9 cellular contexts compared by ENCODE assay signal in the genomic region with DNA sequence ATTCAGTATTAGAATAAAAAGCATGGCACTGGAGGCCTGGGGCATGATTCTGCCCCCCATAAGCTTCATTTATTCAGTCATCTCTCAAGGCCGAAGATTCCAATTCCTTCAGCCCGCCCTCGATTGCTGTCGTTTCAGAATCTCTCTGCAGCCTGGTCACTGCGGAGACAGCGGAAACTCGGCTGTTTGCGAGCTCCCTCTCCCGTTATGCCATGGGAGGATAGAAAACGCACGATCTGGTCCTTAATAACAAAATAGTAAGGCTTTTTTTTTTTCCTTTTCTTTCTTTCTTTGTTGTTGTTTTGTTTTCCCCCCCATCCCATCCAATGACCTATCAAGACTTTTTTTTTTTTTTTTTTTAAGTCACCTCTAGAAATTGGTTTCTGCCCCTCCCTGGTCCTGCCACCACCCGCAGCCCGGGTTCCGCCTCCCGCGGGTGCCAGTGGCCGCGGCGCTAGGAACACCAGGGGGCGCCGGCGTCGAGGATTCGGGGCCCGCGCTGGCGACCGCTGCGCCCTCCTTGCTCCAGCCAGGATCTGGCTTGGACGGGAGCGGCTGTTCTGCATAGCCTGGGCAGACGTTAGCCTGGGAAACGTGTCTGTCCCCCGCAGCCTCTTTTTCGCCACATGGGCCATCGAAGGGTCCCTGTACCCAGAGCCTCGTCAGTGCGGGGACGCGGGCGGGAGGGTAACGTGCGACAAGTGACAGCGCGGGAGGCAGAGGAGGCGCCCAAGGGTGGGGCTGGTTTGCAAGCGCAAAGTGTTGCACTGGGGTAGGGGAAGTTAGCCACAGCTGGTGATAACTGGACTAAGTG. TPM values are rescaled to one million over a fixed set of nuclear protein-coding genes. Genes with fewer than 3 reads are reported as not detected.
A peak's percentile ranks its signal among the peaks of the same experiment; 100 is the strongest.
DNase-seq lines count a peak whose midpoint lies in the region; ATAC-seq and TF ChIP-seq lines count a peak whose summit lies in the region.
"Had no signal": no experiment of that assay in that cellular context is flagged by ENCODE, and none has a peak within 500 bp of the region (broad histone marks: within the 10 kb centered on the region; RNA-seq: fewer than 3 reads in every experiment).

No MANE protein-coding gene starts in this region.

- ATAC-seq in GM21515 (IDR thresholded peaks at IDR 0.05; ENCODE audit: unreplicated experiment) (peak; percentile 92), Panc1 (peak; percentile 99)
- peak; percentile 90 for ATAC-seq in stimulated activated naive CD8-positive, alpha-beta T cell treated with anti-CD3 and anti-CD28 coated beads, Interleukin-15, amount 100 ng/mL, for 72 hours

- H3K4me1 Mint-ChIP-seq in activated T-helper 1 cell treated with anti-CD3 and anti-CD28 coated beads, Interleukin-12 subunit alpha, Interleukin-12 subunit beta, Interleukin-2, Interleukin-4 antibody, amounts not matched to agents 30 ng/mL and 10 ng/mL and 1 ng/mL, durations not matched to agents 14 hours and 24 hours and 36 hours (ENCODE audit: low read depth), result no peaks in the 10 kb centered on the region
- H3K4me1 Mint-ChIP-seq in stimulated activated naive CD8-positive, alpha-beta T cell treated with anti-CD3 and anti-CD28 coated beads, Interleukin-15, amount 100 ng/mL, for 72 hours, result peaks cover 8% of the 10 kb centered on the region

- TF ChIP-seq CTCF in Panc1 (IDR thresholded peaks at IDR 0.05), result peak; percentile 86
- peak; percentile 72 for TF ChIP-seq CTCF in fibroblast of the aortic adventitia (IDR thresholded peaks at IDR 0.05; ENCODE audit: insufficient read depth, low read length)
- peak; percentile 75 for TF ChIP-seq CTCF in neural cell (IDR thresholded peaks at IDR 0.05; ENCODE audit: poor library complexity, severe bottlenecking)

- H2AFZ ChIP-seq in neural cell (ENCODE audit: low read depth, low read length), result no peak overlapping the region

- H3K9me3 Mint-ChIP-seq in activated T-helper 1 cell treated with anti-CD3 and anti-CD28 coated beads, Interleukin-12 subunit alpha, Interleukin-12 subunit beta, Interleukin-2, Interleukin-4 antibody, amounts not matched to agents 30 ng/mL and 10 ng/mL and 1 ng/mL, durations not matched to agents 14 hours and 24 hours and 36 hours, result no peaks in the 10 kb centered on the region
- H3K9me3 Mint-ChIP-seq in stimulated activated naive CD8-positive, alpha-beta T cell treated with anti-CD3 and anti-CD28 coated beads, Interleukin-15, amount 100 ng/mL, for 72 hours, result no peaks in the 10 kb centered on the region

- no peaks in the 10 kb centered on the region for H3K36me3 ChIP-seq in Panc1 (ENCODE audit: control insufficient read depth, insufficient read depth, low read length)
- no peaks in the 10 kb centered on the region for H3K36me3 ChIP-seq in neural cell (ENCODE audit: insufficient read depth, low read length)

- H3K27me3 ChIP-seq in Panc1 (ENCODE audit: control insufficient read depth, insufficient read depth, low read length), result peaks cover 2% of the 10 kb centered on the region; the same call in 1 of the 2 replicates
- H3K27me3 ChIP-seq in neural cell (ENCODE audit: insufficient read depth, low read depth, low read length), result peaks cover 59% of the 10 kb centered on the region

- H3K27ac ChIP-seq in Panc1 (ENCODE audit: low read length) (no peak overlapping the region), neural cell (ENCODE audit: low read length) (no peak overlapping the region)

- in situ Hi-C loops in Panc1 (cut with HindIII; ENCODE audit: low pct_unique_long_range_greater_than_20kb, low sequenced_read_pairs), result no loop called here

- H3K36me3 Mint-ChIP-seq in activated T-helper 1 cell treated with anti-CD3 and anti-CD28 coated beads, Interleukin-12 subunit alpha, Interleukin-12 subunit beta, Interleukin-2, Interleukin-4 antibody, amounts not matched to agents 30 ng/mL and 10 ng/mL and 1 ng/mL, durations not matched to agents 14 hours and 24 hours and 36 hours (ENCODE audit: low read depth), result no peaks in the 10 kb centered on the region

- intact Hi-C loops in Panc1 (cut with micrococcal nuclease; ENCODE audit: unreplicated experiment), result loop anchor here (5.0 kb wide), 2 partner anchors 61 to 94 kb away; no protein-coding TSS in a partner anchor
- intact Hi-C loops in activated T-helper 1 cell treated with anti-CD3 and anti-CD28 coated beads, Interleukin-12 subunit alpha, Interleukin-12 subunit beta, Interleukin-2, Interleukin-4 antibody, amounts not matched to agents 30 ng/mL and 10 ng/mL and 1 ng/mL, durations not matched to agents 14 hours and 24 hours and 36 hours (cut with micrococcal nuclease), result loop anchor here (1.0 to 2.0 kb wide), 4 partner anchors 50 to 224 kb away; partner anchors contain the start of gene LMAN1

- H3K9me3 ChIP-seq in Panc1 (ENCODE audit: control insufficient read depth, insufficient read depth, low read depth, low read length) (no peaks in the 10 kb centered on the region), neural cell (ENCODE audit: low read length) (no peaks in the 10 kb centered on the region)

- DNase-seq in COR-L47 (lab: John Stamatoyannopoulos, UW) (peak; percentile 85), HuH-7.5 (ENCODE audit: low spot score) (peak; percentile 47), Panc1 (ENCODE audit: low read depth, low spot score) (peak; percentile 17), fibroblast of the aortic adventitia (ENCODE audit: low read depth) (peak; percentile 55)
- peak; percentile 61 for DNase-seq in activated T-helper 1 cell treated with anti-CD3 and anti-CD28 coated beads, Interleukin-12 subunit alpha, Interleukin-12 subunit beta, Interleukin-2, Interleukin-4 antibody, amounts not matched to agents 30 ng/mL and 10 ng/mL and 1 ng/mL, durations not matched to agents 14 hours and 24 hours and 36 hours (ENCODE audit: low spot score)
- peak; percentile 70 to 74 for DNase-seq in stimulated activated naive CD8-positive, alpha-beta T cell treated with anti-CD3 and anti-CD28 coated beads, Interleukin-15, amount 100 ng/mL, for 72 hours

- POLR2A ChIA-PET in Panc1 (lab: Charles Lee), result interaction anchor here (0.6 to 0.7 kb wide), 2 partner anchors 20 to 1136 kb away, joined by 5 to 11 read pairs; no protein-coding TSS in a partner anchor

- TF ChIP-seq RAD21 in neural cell (conservative IDR thresholded peaks at IDR 0.05), result peak; percentile 66

- H3F3A ChIP-seq in neural cell (ENCODE audit: insufficient read depth, low read length, poor library complexity, severe bottlenecking), result no peaks in the 10 kb centered on the region

- TF ChIP-seq EP300 in neural cell (conservative IDR thresholded peaks at IDR 0.05; ENCODE audit: poor library complexity, severe bottlenecking), result no peak

- CTCF ChIA-PET in Panc1 (lab: Charles Lee), result interaction anchor here (0.5 to 2.0 kb wide), 15 partner anchors 8 to 803 kb away, joined by 3 to 44 read pairs (median 6); no protein-coding TSS in a partner anchor

- peak overlapping the region; percentile 24 for H3K9ac ChIP-seq in neural cell (ENCODE audit: low read length)

- no peaks in the 10 kb centered on the region for H3K9me2 ChIP-seq in neural cell (ENCODE audit: insufficient read depth, low read length)

- no peaks in the 10 kb centered on the region for H4K20me1 ChIP-seq in neural cell (ENCODE audit: insufficient read depth)

- H3K4me3 ChIP-seq in Panc1 (ENCODE audit: low read depth in 2 of 2, low read length in 2 of 2) (peak overlapping the region; percentile 12 to 35; a peak in 3 of 4 replicates), fibroblast of the aortic adventitia (ENCODE audit: low read depth, low read length) (peak overlapping the region; percentile 54), neural cell (ENCODE audit: low read length) (peak overlapping the region; percentile 60)

- no TSS peak for BruUV-seq in Panc1 (replicated peaks; lab: Mats Ljungman, UMichigan)

- peak overlapping the region; percentile 63 for H3K4me3 Mint-ChIP-seq in activated T-helper 1 cell treated with anti-CD3 and anti-CD28 coated beads, Interleukin-12 subunit alpha, Interleukin-12 subunit beta, Interleukin-2, Interleukin-4 antibody, amounts not matched to agents 30 ng/mL and 10 ng/mL and 1 ng/mL, durations not matched to agents 14 hours and 24 hours and 36 hours
- H3K4me3 Mint-ChIP-seq in stimulated activated naive CD8-positive, alpha-beta T cell treated with anti-CD3 and anti-CD28 coated beads, Interleukin-15, amount 100 ng/mL, for 72 hours, result peak overlapping the region; percentile 70 to 75

- H3K27ac Mint-ChIP-seq in activated T-helper 1 cell treated with anti-CD3 and anti-CD28 coated beads, Interleukin-12 subunit alpha, Interleukin-12 subunit beta, Interleukin-2, Interleukin-4 antibody, amounts not matched to agents 30 ng/mL and 10 ng/mL and 1 ng/mL, durations not matched to agents 14 hours and 24 hours and 36 hours, result no peak overlapping the region
- no peak overlapping the region for H3K27ac Mint-ChIP-seq in stimulated activated naive CD8-positive, alpha-beta T cell treated with anti-CD3 and anti-CD28 coated beads, Interleukin-15, amount 100 ng/mL, for 72 hours

- no peaks in the 10 kb centered on the region for H3K4me1 ChIP-seq in Panc1 (ENCODE audit: control insufficient read depth, insufficient read depth, low read length)

- H3K27me3 Mint-ChIP-seq in activated T-helper 1 cell treated with anti-CD3 and anti-CD28 coated beads, Interleukin-12 subunit alpha, Interleukin-12 subunit beta, Interleukin-2, Interleukin-4 antibody, amounts not matched to agents 30 ng/mL and 10 ng/mL and 1 ng/mL, durations not matched to agents 14 hours and 24 hours and 36 hours (ENCODE audit: insufficient read depth), result peaks cover 44% of the 10 kb centered on the region
- peaks cover 63% of the 10 kb centered on the region for H3K27me3 Mint-ChIP-seq in stimulated activated naive CD8-positive, alpha-beta T cell treated with anti-CD3 and anti-CD28 coated beads, Interleukin-15, amount 100 ng/mL, for 72 hours

- H3K79me2 ChIP-seq in neural cell (replicated peaks; ENCODE audit: insufficient read depth, low read length), result no peaks in the 10 kb centered on the region

- no peak overlapping the region for H3K4me2 ChIP-seq in neural cell (ENCODE audit: low read length)

RNA-seq across cellular contexts. Expression of gene CPLX4, which starts 10.0 kb away (rescaled TPM):
- total RNA-seq in Panc1 (2021; ENCODE audit: unreplicated experiment) (not detected), fibroblast of the aortic adventitia (ENCODE audit: low replicate concordance) (0.49 TPM in 1 of 2 replicates, not detected in the other)
- polyA plus RNA-seq in Panc1 (2012; ENCODE audit: insufficient read length), result not detected
- not detected in 2 replicates for total RNA-seq in activated T-helper 1 cell treated with anti-CD3 and anti-CD28 coated beads, Interleukin-12 subunit alpha, Interleukin-12 subunit beta, Interleukin-2, Interleukin-4 antibody, amounts not matched to agents 30 ng/mL and 10 ng/mL and 1 ng/mL, durations not matched to agents 14 hours and 24 hours and 36 hours
- polyA plus RNA-seq in neural cell, result not detected in 2 replicates
- not detected in 2 replicates for polyA minus RNA-seq in neural cell

RNA-seq across cellular contexts. Expression of gene RAX, which starts 35.2 kb away (rescaled TPM):
- total RNA-seq in Panc1 (2021; ENCODE audit: unreplicated experiment) (not detected), fibroblast of the aortic adventitia (ENCODE audit: low replicate concordance) (not detected in 2 replicates)
- not detected for polyA plus RNA-seq in Panc1 (2012; ENCODE audit: insufficient read length)
- total RNA-seq in activated T-helper 1 cell treated with anti-CD3 and anti-CD28 coated beads, Interleukin-12 subunit alpha, Interleukin-12 subunit beta, Interleukin-2, Interleukin-4 antibody, amounts not matched to agents 30 ng/mL and 10 ng/mL and 1 ng/mL, durations not matched to agents 14 hours and 24 hours and 36 hours, result not detected in 2 replicates
- polyA plus RNA-seq in neural cell, result not detected in 2 replicates
- polyA minus RNA-seq in neural cell, result not detected in 2 replicates
- polyA plus RNA-seq: adipose tissue had no signal

RNA-seq across cellular contexts. Expression of gene LMAN1, which starts 50.7 kb away (rescaled TPM):
- 60.8 TPM for total RNA-seq in Panc1 (2021; ENCODE audit: unreplicated experiment)
- polyA plus RNA-seq in Panc1 (2012; ENCODE audit: insufficient read length), result 30.9 TPM
- 147 and 175 TPM in 2 replicates for total RNA-seq in activated T-helper 1 cell treated with anti-CD3 and anti-CD28 coated beads, Interleukin-12 subunit alpha, Interleukin-12 subunit beta, Interleukin-2, Interleukin-4 antibody, amounts not matched to agents 30 ng/mL and 10 ng/mL and 1 ng/mL, durations not matched to agents 14 hours and 24 hours and 36 hours
- total RNA-seq in fibroblast of the aortic adventitia (ENCODE audit: low replicate concordance), result 182 and 207 TPM in 2 replicates
- 49.8 and 50.3 TPM in 2 replicates for polyA plus RNA-seq in neural cell
- polyA minus RNA-seq in neural cell, result 80.3 and 85.2 TPM in 2 replicates

Comparison
In these comparisons a context has a peak if more than half of its experiments do, and no peak if none do; other contexts are left out.
1. DNase-seq: peak in every context shown above with its lines; median percentile 85 in COR-L47; 72 in stimulated activated naive CD8-positive, alpha-beta T cell treated with anti-CD3 and anti-CD28 coated beads, Interleukin-15, amount 100 ng/mL, for 72 hours; 61 in activated T-helper 1 cell treated with anti-CD3 and anti-CD28 coated beads, Interleukin-12 subunit alpha, Interleukin-12 subunit beta, Interleukin-2, Interleukin-4 antibody, amounts not matched to agents 30 ng/mL and 10 ng/mL and 1 ng/mL, durations not matched to agents 14 hours and 24 hours and 36 hours; 55 in fibroblast of the aortic adventitia; 47 in HuH-7.5; 17 in Panc1.